ENCODE assay signal across 11 cellular contexts in the genomic region with DNA sequence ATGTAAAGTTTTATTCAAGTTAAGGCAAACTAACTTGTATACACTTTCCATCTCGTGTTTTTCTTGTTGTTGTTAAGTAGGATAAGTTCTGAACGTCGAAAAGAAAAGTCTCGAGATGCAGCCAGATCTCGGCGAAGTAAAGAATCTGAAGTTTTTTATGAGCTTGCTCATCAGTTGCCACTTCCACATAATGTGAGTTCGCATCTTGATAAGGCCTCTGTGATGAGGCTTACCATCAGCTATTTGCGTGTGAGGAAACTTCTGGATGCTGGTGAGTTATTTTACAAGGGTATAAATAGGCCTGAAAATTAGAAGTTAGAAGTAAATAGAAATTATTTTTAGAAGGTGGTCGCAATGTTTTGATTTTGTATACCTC. TPM values are rescaled to one million over a fixed set of nuclear protein-coding genes. Genes with fewer than 3 reads are reported as not detected.
DNase-seq lines count a peak whose midpoint lies in the region; ATAC-seq and TF ChIP-seq lines count a peak whose summit lies in the region.
"Had no signal": no experiment of that assay in that cellular context is flagged by ENCODE, and none has a peak within 500 bp of the region (broad histone marks: within the 10 kb centered on the region; RNA-seq: fewer than 3 reads in every experiment).

No MANE protein-coding gene starts in this region.

- H3K9me3 ChIP-seq in left ventricle myocardium inferior (replicated peaks) (no peaks in the 10 kb centered on the region), right cardiac atrium (ENCODE audit: control insufficient read depth, low read length) (no peaks in the 10 kb centered on the region)

- H3K36me3 Mint-ChIP-seq in activated CD4-positive, alpha-beta memory T cell treated with anti-CD3 and anti-CD28 coated beads for 36 hours, result peaks cover 49% of the 10 kb centered on the region

- DNase-seq in left ventricle myocardium inferior (no peak), right cardiac atrium (no peak), iris pigment epithelial cell (ENCODE audit: low read depth) (peak; percentile 46), GM13976 (ENCODE audit: low spot score) (no peak), NCI-H2029 treated with DMSO at 0.1 percent for 48 hours (lab: John Stamatoyannopoulos, UW) (no peak), AG08396 (ENCODE audit: low spot score) (no peak), NAMALWA (ENCODE audit: low spot score) (no peak)
- DNase-seq in activated CD4-positive, alpha-beta memory T cell treated with anti-CD3 and anti-CD28 coated beads for 36 hours, result no peak
- DNase-seq: NCI-H1417 had no signal

- POLR2A ChIA-PET in activated CD4-positive, alpha-beta memory T cell treated with anti-CD3 and anti-CD28 coated beads for 36 hours (lab: Charles Lee), result interaction anchor here (0.9 to 2.2 kb wide), 7 partner anchors 9 to 42 kb away, joined by 3 to 8 read pairs (median 5); partner anchors contain the start of genes HIF1A and SNAPC1

- peak overlapping the region; percentile 10 for H3K4me3 Mint-ChIP-seq in activated CD4-positive, alpha-beta memory T cell treated with anti-CD3 and anti-CD28 coated beads for 36 hours

- H3K27ac ChIP-seq in left ventricle myocardium inferior (replicated peaks), result peak overlapping the region; percentile 30
- no peak overlapping the region for H3K27ac ChIP-seq in right cardiac atrium (ENCODE audit: low read length)

- no peaks in the 10 kb centered on the region for H3K9me3 Mint-ChIP-seq in activated CD4-positive, alpha-beta memory T cell treated with anti-CD3 and anti-CD28 coated beads for 36 hours
- H3K9me3 Mint-ChIP-seq: CD14-positive monocyte had no signal

- no peaks in the 10 kb centered on the region for H3K27me3 Mint-ChIP-seq in activated CD4-positive, alpha-beta memory T cell treated with anti-CD3 and anti-CD28 coated beads for 36 hours

- 48% methylated on average over 9 of the region's 9 CpGs for WGBS in right cardiac atrium

- no peak overlapping the region for H3K4me3 ChIP-seq in left ventricle myocardium inferior
- H3K4me3 ChIP-seq in right cardiac atrium (ENCODE audit: low read length), result no peak overlapping the region
- H3K4me3 ChIP-seq: skin epidermis had no signal

- H3K4me1 ChIP-seq in left ventricle myocardium inferior, result peaks cover 61% of the 10 kb centered on the region
- peaks cover 4% of the 10 kb centered on the region for H3K4me1 ChIP-seq in right cardiac atrium (ENCODE audit: control insufficient read depth, insufficient read depth, low read length)

- in situ Hi-C loops in GM13976 (cut with MboI; ENCODE audit: low sequenced_read_pairs, unreplicated experiment), result no loop called here

- H3K27me3 ChIP-seq in left ventricle myocardium inferior (ENCODE audit: low read depth), result no peaks in the 10 kb centered on the region
- no peaks in the 10 kb centered on the region for H3K27me3 ChIP-seq in right cardiac atrium (ENCODE audit: control insufficient read depth, insufficient read depth)

- TF ChIP-seq CTCF in left ventricle myocardium inferior (IDR thresholded peaks at IDR 0.05; ENCODE audit: borderline replicate concordance), result no peak
- no peak for TF ChIP-seq CTCF in GM13976 (IDR thresholded peaks at IDR 0.05; ENCODE audit: borderline replicate concordance, control extremely low read depth, extremely low read depth, insufficient read depth, missing control alignments)

- H3K4me1 Mint-ChIP-seq in activated CD4-positive, alpha-beta memory T cell treated with anti-CD3 and anti-CD28 coated beads for 36 hours (ENCODE audit: low read depth), result peaks cover 72% of the 10 kb centered on the region

- intact Hi-C loops in left ventricle myocardium inferior (cut with micrococcal nuclease), result no loop called here
- intact Hi-C loops in right cardiac atrium (cut with DNase I), result loop anchor here in 1 of 4 donors (10.0 kb wide), 1 partner anchor 255 kb away; no protein-coding TSS in a partner anchor
- intact Hi-C loops in activated CD4-positive, alpha-beta memory T cell treated with anti-CD3 and anti-CD28 coated beads for 36 hours (cut with micrococcal nuclease), result no loop called here

- peaks cover 37% of the 10 kb centered on the region for H3K36me3 ChIP-seq in left ventricle myocardium inferior

- peak overlapping the region; percentile 68 for H3K27ac Mint-ChIP-seq in activated CD4-positive, alpha-beta memory T cell treated with anti-CD3 and anti-CD28 coated beads for 36 hours

- no peak for ATAC-seq in right cardiac atrium

- CTCF ChIA-PET in activated CD4-positive, alpha-beta memory T cell treated with anti-CD3 and anti-CD28 coated beads for 36 hours (lab: Charles Lee), result interaction anchor here (0.6 to 1.5 kb wide), 6 partner anchors 20 to 256 kb away, joined by 3 to 4 read pairs (median 3); no protein-coding TSS in a partner anchor

RNA-seq across cellular contexts. Expression of gene HIF1A, which starts 25.0 kb away (rescaled TPM):
- total RNA-seq in left ventricle myocardium inferior (49.4 TPM), right cardiac atrium (100 to 1,000 TPM in 1 of 4 donors, 10 to 100 TPM in 3; 52.7 to 117 (median 81.1) TPM)
- polyA plus RNA-seq in right cardiac atrium, result 25.5 TPM
- 100 to 1,000 TPM; 283 to 287 TPM for total RNA-seq in activated CD4-positive, alpha-beta memory T cell treated with anti-CD3 and anti-CD28 coated beads for 36 hours

RNA-seq across cellular contexts. Expression of gene SNAPC1, which starts 41.9 kb away (rescaled TPM):
- total RNA-seq in left ventricle myocardium inferior (9.2 TPM), right cardiac atrium (10 to 100 TPM in 1 of 4 donors, 1 to 10 TPM in 3; 6.1 to 12.9 (median 8.8) TPM)
- 10.5 TPM for polyA plus RNA-seq in right cardiac atrium
- 1 to 10 TPM; 9.1 TPM for total RNA-seq in activated CD4-positive, alpha-beta memory T cell treated with anti-CD3 and anti-CD28 coated beads for 36 hours
